Comparison of ENCODE assay signal across 12 cellular contexts in genomic region chr11:76161261-76161961, GRCh38. TPM values are rescaled to one million over a fixed set of nuclear protein-coding genes. Genes with fewer than 3 reads are reported as not detected.
A peak's percentile ranks its signal among the peaks of the same experiment; 100 is the strongest.
DNase-seq lines count a peak whose midpoint lies in the region; ATAC-seq, FAIRE-seq and TF ChIP-seq lines count a peak whose summit lies in the region.
"Had no signal": no experiment of that assay in that cellular context is flagged by ENCODE, and none has a peak within 500 bp of the region (broad histone marks: within the 10 kb centered on the region; RNA-seq: fewer than 3 reads in every experiment).

No MANE protein-coding gene starts in this region.

- no peaks in the 10 kb centered on the region for H3K9me3 ChIP-seq in right atrium auricular region
- H3K9me3 ChIP-seq in kidney (ENCODE audit: control insufficient read depth in 1 of 2, low read length in 2 of 2), result no peaks in the 10 kb centered on the region
- H3K9me3 ChIP-seq: BLaER1 had no signal

- TF ChIP-seq CTCF in right atrium auricular region (IDR thresholded peaks at IDR 0.05), result no peak
- TF ChIP-seq CTCF in kidney (IDR thresholded peaks at IDR 0.05; ENCODE audit: borderline replicate concordance, extremely low read depth, insufficient read depth), result no peak

- peak; percentile 59 for DNase-seq in Right ventricle myocardium superior
- DNase-seq in right atrium auricular region (ENCODE audit: low spot score), result no peak
- DNase-seq in astrocyte of the hippocampus (ENCODE audit: low read depth, low spot score), result peak; percentile 57
- peak; percentile 61 for DNase-seq in kidney
- no peak for DNase-seq in kidney tubule cell (ENCODE audit: low spot score)
- DNase-seq: activated CD4-positive, alpha-beta memory T cell treated with anti-CD3 and anti-CD28 coated beads, Interleukin-2, amount 10 ng/mL, durations not matched to agents 7 days and 5 days; activated naive CD8-positive, alpha-beta T cell treated with anti-CD3 and anti-CD28 coated beads for 36 hours; SW 1271 had no signal

- H3K4me3 ChIP-seq in right atrium auricular region (peak overlapping the region in 1 of 2 donors; percentile 36), kidney (ENCODE audit: low read length in 2 of 2) (no peak overlapping the region)
- H3K4me3 ChIP-seq: BLaER1 had no signal

- peaks cover 0 to 18% of the 10 kb centered on the region in 2 donors for H3K4me1 ChIP-seq in right atrium auricular region
- no peaks in the 10 kb centered on the region for H3K4me1 ChIP-seq in kidney (ENCODE audit: control insufficient read depth in 1 of 2, insufficient read depth in 1 of 2, low read depth in 1 of 2, low read length in 2 of 2)

- no peak overlapping the region for H3K9ac ChIP-seq in kidney (ENCODE audit: low read length in 2 of 2)
- H3K9ac ChIP-seq: BLaER1 had no signal

- H3K27ac ChIP-seq in right atrium auricular region, result no peak overlapping the region
- no peak overlapping the region for H3K27ac ChIP-seq in kidney (ENCODE audit: low read depth in 2 of 2, low read length in 2 of 2)
- H3K27ac ChIP-seq: BLaER1 had no signal

- H3K36me3 ChIP-seq in right atrium auricular region, result no peaks in the 10 kb centered on the region
- H3K36me3 ChIP-seq in kidney (ENCODE audit: control insufficient read depth in 1 of 2, insufficient read depth in 2 of 2, low read length in 2 of 2), result no peaks in the 10 kb centered on the region
- H3K36me3 ChIP-seq: BLaER1 had no signal

- peak; percentile 75 for ATAC-seq in Right ventricle myocardium superior (ENCODE audit: poor library complexity)
- no peak for ATAC-seq in esophagus mucosa
- no peak for ATAC-seq in HG02642 (IDR thresholded peaks at IDR 0.05; ENCODE audit: poor library complexity, unreplicated experiment)
- no peak for ATAC-seq in HG02981 (IDR thresholded peaks at IDR 0.05; ENCODE audit: unreplicated experiment)

- no peaks in the 10 kb centered on the region for H3K27me3 ChIP-seq in right atrium auricular region
- H3K27me3 ChIP-seq: BLaER1 had no signal

- no peak for FAIRE-seq in kidney (lab: Jason Lieb, UNC)

- intact Hi-C loops in Right ventricle myocardium superior (cut with DNase I) (no loop called here), kidney (cut with DNase I) (no loop called here)

RNA-seq across cellular contexts. Expression of gene WNT11, which starts 44.9 kb away (rescaled TPM):
- 20.0 TPM for total RNA-seq in Right ventricle myocardium superior
- 1 to 10 TPM; 1.6 to 6.8 TPM for total RNA-seq in right atrium auricular region
- 2.2 TPM for total RNA-seq in kidney
- polyA plus RNA-seq in kidney (ENCODE audit: insufficient read depth, low read depth, low replicate concordance), result 0.80 TPM
- 0.08 TPM for total RNA-seq in esophagus mucosa
- total RNA-seq: activated naive CD8-positive, alpha-beta T cell treated with anti-CD3 and anti-CD28 coated beads for 36 hours had no signal

Comparison
In these comparisons a context has a peak if more than half of its experiments do, and no peak if none do; other contexts are left out.
1. DNase-seq: peak in Right ventricle myocardium superior (single experiment), astrocyte of the hippocampus (single experiment) and kidney (single experiment); none in right atrium auricular region (single experiment) and kidney tubule cell (single experiment).